In the genomic region with DNA sequence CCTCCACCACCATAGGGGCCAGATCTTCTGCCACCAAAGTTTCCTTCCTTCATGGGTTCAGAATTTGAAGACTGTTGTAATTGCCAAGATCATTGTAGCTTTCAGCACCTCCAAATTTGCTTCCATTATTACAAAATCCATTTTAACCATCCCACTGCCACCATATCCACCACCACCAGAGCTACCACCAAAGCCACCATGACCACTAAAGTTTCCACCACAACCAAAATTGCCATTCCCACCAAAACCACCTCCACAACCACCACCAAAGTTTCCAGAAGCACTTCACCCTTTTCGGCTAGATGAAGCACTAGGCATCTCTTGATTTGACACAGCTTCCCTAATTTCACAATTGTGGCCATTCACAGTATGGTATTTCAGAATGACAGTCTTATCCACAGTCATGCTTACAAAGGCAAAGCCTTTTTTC, we compare ENCODE assay signal across 13 cellular contexts. TPM values are rescaled to one million over a fixed set of nuclear protein-coding genes. Genes with fewer than 3 reads are reported as not detected.
A peak's percentile ranks its signal among the peaks of the same experiment; 100 is the strongest.
DNase-seq lines count a peak whose midpoint lies in the region; ATAC-seq and TF ChIP-seq lines count a peak whose summit lies in the region.
"Had no signal": no experiment of that assay in that cellular context is flagged by ENCODE, and none has a peak within 500 bp of the region (broad histone marks: within the 10 kb centered on the region; RNA-seq: fewer than 3 reads in every experiment).

No MANE protein-coding gene starts in this region.

- H3K4me1 Mint-ChIP-seq in activated T-helper 17 cell treated with anti-CD3 and anti-CD28 coated beads, Interleukin-2, amount 50 U/mL, for 72 hours, result peaks cover 39% of the 10 kb centered on the region
- peaks cover 41% of the 10 kb centered on the region for H3K4me1 Mint-ChIP-seq in stimulated activated effector memory CD8-positive, alpha-beta T cell treated with anti-CD3 and anti-CD28 coated beads, Interleukin-12 subunit alpha, Interleukin-12 subunit beta, amount 100 ng/mL, for 72 hours
- no peaks in the 10 kb centered on the region for H3K4me1 Mint-ChIP-seq in osteocyte (ENCODE audit: unreplicated experiment)

- no peaks in the 10 kb centered on the region for H3K27me3 Mint-ChIP-seq in activated T-helper 17 cell treated with anti-CD3 and anti-CD28 coated beads, Interleukin-2, amount 50 U/mL, for 72 hours
- no peaks in the 10 kb centered on the region for H3K27me3 Mint-ChIP-seq in osteocyte (ENCODE audit: unreplicated experiment)

- DNase-seq in activated T-cell treated with anti-CD3 and anti-CD28 coated beads for 24 hours (ENCODE audit: low read depth) (peak; percentile 15), osteocyte (ENCODE audit: extremely low spot score, unreplicated experiment) (no peak), NCI-H1694 (lab: John Stamatoyannopoulos, UW) (no peak), cardiac septum (ENCODE audit: low spot score) (no peak)
- DNase-seq in activated T-cell treated with anti-CD3 and anti-CD28 coated beads, Interleukin-2, amount 50 U/mL, for 1 hour, result no peak
- DNase-seq in stimulated activated effector memory CD8-positive, alpha-beta T cell treated with anti-CD3 and anti-CD28 coated beads, Interleukin-12 subunit alpha, Interleukin-12 subunit beta, amount 100 ng/mL, for 72 hours (ENCODE audit: low spot score in 2 of 2), result peak in 1 of 2 donors; percentile 80
- DNase-seq: colonic mucosa; lower lobe of right lung; NCI-H2081; NK-92 treated with Interleukin-12 subunit alpha and Interleukin-12 subunit beta, amount 100 ng/mL, for 24 hours; small intestine had no signal

- peaks cover 15% of the 10 kb centered on the region for H3K9me3 Mint-ChIP-seq in activated T-helper 17 cell treated with anti-CD3 and anti-CD28 coated beads, Interleukin-2, amount 50 U/mL, for 72 hours
- no peaks in the 10 kb centered on the region for H3K9me3 Mint-ChIP-seq in stimulated activated effector memory CD8-positive, alpha-beta T cell treated with anti-CD3 and anti-CD28 coated beads, Interleukin-12 subunit alpha, Interleukin-12 subunit beta, amount 100 ng/mL, for 72 hours
- H3K9me3 Mint-ChIP-seq in osteocyte (ENCODE audit: unreplicated experiment), result peaks cover 7% of the 10 kb centered on the region

- intact Hi-C loops in cardiac septum (cut with DNase I), result no loop called here

- peak overlapping the region; percentile 57 for H3K4me3 Mint-ChIP-seq in activated T-helper 17 cell treated with anti-CD3 and anti-CD28 coated beads, Interleukin-2, amount 50 U/mL, for 72 hours
- H3K4me3 Mint-ChIP-seq in stimulated activated effector memory CD8-positive, alpha-beta T cell treated with anti-CD3 and anti-CD28 coated beads, Interleukin-12 subunit alpha, Interleukin-12 subunit beta, amount 100 ng/mL, for 72 hours, result peak overlapping the region; percentile 2
- H3K4me3 Mint-ChIP-seq in osteocyte (ENCODE audit: unreplicated experiment), result no peak overlapping the region

- peak; percentile 77 for ATAC-seq in HG02870 (IDR thresholded peaks at IDR 0.05; ENCODE audit: unreplicated experiment)
- peak; percentile 94 for ATAC-seq in activated T-helper 17 cell treated with anti-CD3 and anti-CD28 coated beads, Interleukin-2, amount 50 U/mL, for 72 hours (replicated peaks)
- peak; percentile 91 for ATAC-seq in stimulated activated effector memory CD8-positive, alpha-beta T cell treated with anti-CD3 and anti-CD28 coated beads, Interleukin-12 subunit alpha, Interleukin-12 subunit beta, amount 100 ng/mL, for 72 hours
- ATAC-seq: lower lobe of right lung had no signal

- H3K36me3 Mint-ChIP-seq in activated T-helper 17 cell treated with anti-CD3 and anti-CD28 coated beads, Interleukin-2, amount 50 U/mL, for 72 hours (ENCODE audit: low read depth), result peaks cover 95% of the 10 kb centered on the region
- H3K36me3 Mint-ChIP-seq in stimulated activated effector memory CD8-positive, alpha-beta T cell treated with anti-CD3 and anti-CD28 coated beads, Interleukin-12 subunit alpha, Interleukin-12 subunit beta, amount 100 ng/mL, for 72 hours, result peaks cover 88% of the 10 kb centered on the region
- peaks cover 41% of the 10 kb centered on the region for H3K36me3 Mint-ChIP-seq in osteocyte (ENCODE audit: unreplicated experiment)

- no peak for TF ChIP-seq CTCF in osteocyte (IDR thresholded peaks at IDR 0.05)

- H3K27ac Mint-ChIP-seq in activated T-helper 17 cell treated with anti-CD3 and anti-CD28 coated beads, Interleukin-2, amount 50 U/mL, for 72 hours, result peak overlapping the region; percentile 96
- peak overlapping the region; percentile 93 for H3K27ac Mint-ChIP-seq in stimulated activated effector memory CD8-positive, alpha-beta T cell treated with anti-CD3 and anti-CD28 coated beads, Interleukin-12 subunit alpha, Interleukin-12 subunit beta, amount 100 ng/mL, for 72 hours
- H3K27ac Mint-ChIP-seq in osteocyte (ENCODE audit: unreplicated experiment), result no peak overlapping the region

RNA-seq across cellular contexts. Expression of a gene that starts 45.2 kb away (rescaled TPM):
- total RNA-seq in activated T-helper 17 cell treated with anti-CD3 and anti-CD28 coated beads, Interleukin-2, amount 50 U/mL, for 72 hours, result 10 to 100 TPM; 39.1 to 51.6 TPM
- 38.3 and 39.3 TPM in 2 replicates for total RNA-seq in osteocyte
- total RNA-seq in cardiac septum, result 8.5 TPM

RNA-seq across cellular contexts. Expression of a gene that starts 46.5 kb away (rescaled TPM):
- 1 to 10 TPM; 5.9 to 6.0 TPM for total RNA-seq in activated T-helper 17 cell treated with anti-CD3 and anti-CD28 coated beads, Interleukin-2, amount 50 U/mL, for 72 hours
- 32.5 and 33.6 TPM in 2 replicates for total RNA-seq in osteocyte
- 7.1 TPM for total RNA-seq in cardiac septum
